21 cellular contexts compared by ENCODE assay signal in genomic region chr20:64030371-64031134, GRCh38. TPM values are rescaled to one million over a fixed set of nuclear protein-coding genes. Genes with fewer than 3 reads are reported as not detected.
DNase-seq lines count a peak whose midpoint lies in the region; ATAC-seq and TF ChIP-seq lines count a peak whose summit lies in the region.
"Had no signal": no experiment of that assay in that cellular context is flagged by ENCODE, and none has a peak within 500 bp of the region (broad histone marks: within the 10 kb centered on the region; RNA-seq: fewer than 3 reads in every experiment).

No MANE protein-coding gene starts in this region.

- H3K4me3 ChIP-seq in RWPE2 (ENCODE audit: severe bottlenecking), result no peak overlapping the region
- H3K4me3 ChIP-seq in transverse colon, result no peak overlapping the region
- H3K4me3 ChIP-seq: GM23248 had no signal

- H3K4me1 ChIP-seq in RWPE2 (ENCODE audit: insufficient read depth, poor library complexity, severe bottlenecking), result no peaks in the 10 kb centered on the region
- H3K4me1 ChIP-seq in transverse colon, result peaks cover 0 to 11% (median 4%) of the 10 kb centered on the region in 4 donors

- H3K4me1 Mint-ChIP-seq in activated naive CD4-positive, alpha-beta T cell treated with anti-CD3 and anti-CD28 coated beads, Interleukin-2, amount 50 U/mL, for 24 hours, result peaks cover 21% of the 10 kb centered on the region
- H3K4me1 Mint-ChIP-seq in endothelial cell (ENCODE audit: unreplicated experiment), result peaks cover 10% of the 10 kb centered on the region

- no peak overlapping the region for H3K27ac ChIP-seq in RWPE2 (ENCODE audit: poor library complexity, severe bottlenecking)
- no peak overlapping the region for H3K27ac ChIP-seq in transverse colon
- H3K27ac ChIP-seq: GM23248 had no signal

- DNase-seq in activated naive CD4-positive, alpha-beta T cell treated with anti-CD3 and anti-CD28 coated beads, Interleukin-2, amount 50 U/mL, for 72 hours (ENCODE audit: low spot score in 2 of 2), result no peak
- DNase-seq in RWPE2 (ENCODE audit: low spot score) (peak; percentile 77), endothelial cell (ENCODE audit: low spot score) (no peak), transverse colon (peak; percentile 49)
- DNase-seq: Calu3; CD4-positive, CD25-positive, alpha-beta regulatory T cell; DND-41; GDM1; GM23248; KBM-7; NCI-H1048; NCI-H2107; NCI-H226; NCI-H526 had no signal

- TF ChIP-seq EP300 in transverse colon (IDR thresholded peaks at IDR 0.05; ENCODE audit: low read depth), result no peak

- no peaks in the 10 kb centered on the region for H3K27me3 ChIP-seq in RWPE2 (ENCODE audit: insufficient read depth, poor library complexity, severe bottlenecking)
- peaks cover 2% of the 10 kb centered on the region for H3K27me3 ChIP-seq in transverse colon

- 40 to 58% methylated on average over 4 to 20 of the region's 20 CpGs for WGBS in transverse colon (ENCODE audit: low coverage in 1 of 2), 2 donors

- H3K36me3 Mint-ChIP-seq in activated naive CD4-positive, alpha-beta T cell treated with anti-CD3 and anti-CD28 coated beads, Interleukin-2, amount 50 U/mL, for 24 hours, result peaks cover 5% of the 10 kb centered on the region
- peaks cover 3 to 5% of the 10 kb centered on the region in 2 donors for H3K36me3 Mint-ChIP-seq in activated naive CD4-positive, alpha-beta T cell treated with anti-CD3 and anti-CD28 coated beads, Interleukin-2, amount 50 U/mL, for 72 hours
- peaks cover 33% of the 10 kb centered on the region for H3K36me3 Mint-ChIP-seq in endothelial cell (ENCODE audit: low read depth, unreplicated experiment)

- H3K4me3 Mint-ChIP-seq in activated naive CD4-positive, alpha-beta T cell treated with anti-CD3 and anti-CD28 coated beads, Interleukin-2, amount 50 U/mL, for 24 hours, result no peak overlapping the region
- H3K4me3 Mint-ChIP-seq in endothelial cell (ENCODE audit: unreplicated experiment), result peak overlapping the region; percentile 32
- H3K4me3 Mint-ChIP-seq: CD4-positive, CD25-positive, alpha-beta regulatory T cell had no signal

- no peak for TF ChIP-seq POLR2A in transverse colon (IDR thresholded peaks at IDR 0.05)

- peaks cover 62% of the 10 kb centered on the region for H3K36me3 ChIP-seq in RWPE2 (ENCODE audit: low read depth)
- peaks cover 0 to 64% (median 26%) of the 10 kb centered on the region in 4 donors for H3K36me3 ChIP-seq in transverse colon

- no peaks in the 10 kb centered on the region for H3K9me3 Mint-ChIP-seq in activated naive CD4-positive, alpha-beta T cell treated with anti-CD3 and anti-CD28 coated beads, Interleukin-2, amount 50 U/mL, for 24 hours
- no peaks in the 10 kb centered on the region for H3K9me3 Mint-ChIP-seq in activated naive CD4-positive, alpha-beta T cell treated with anti-CD3 and anti-CD28 coated beads, Interleukin-2, amount 50 U/mL, for 72 hours
- H3K9me3 Mint-ChIP-seq in endothelial cell (ENCODE audit: unreplicated experiment), result no peaks in the 10 kb centered on the region
- H3K9me3 Mint-ChIP-seq: CD4-positive, CD25-positive, alpha-beta regulatory T cell had no signal

- in situ Hi-C loops in transverse colon (cut with MboI; ENCODE audit: low pct_ligation_motif_present in 1 of 4, low pct_unique_long_range_greater_than_20kb in 1 of 4, low sequenced_read_pairs in 3 of 4), result no loop called here

- TF ChIP-seq CTCF in RWPE2 (IDR thresholded peaks at IDR 0.05; ENCODE audit: poor library complexity, severe bottlenecking), result no peak
- no peak for TF ChIP-seq CTCF in endothelial cell (IDR thresholded peaks at IDR 0.05; ENCODE audit: unreplicated experiment)
- no peak for TF ChIP-seq CTCF in transverse colon (IDR thresholded peaks at IDR 0.05)

- intact Hi-C loops in transverse colon (cut with DNase I; ENCODE audit: low total_unique reads), result no loop called here

- H3K27ac Mint-ChIP-seq in activated naive CD4-positive, alpha-beta T cell treated with anti-CD3 and anti-CD28 coated beads, Interleukin-2, amount 50 U/mL, for 24 hours, result peak overlapping the region; percentile 59
- no peak overlapping the region for H3K27ac Mint-ChIP-seq in activated naive CD4-positive, alpha-beta T cell treated with anti-CD3 and anti-CD28 coated beads, Interleukin-2, amount 50 U/mL, for 72 hours
- H3K27ac Mint-ChIP-seq in endothelial cell (ENCODE audit: unreplicated experiment), result peak overlapping the region; percentile 54
- H3K27ac Mint-ChIP-seq: CD4-positive, CD25-positive, alpha-beta regulatory T cell had no signal

- no peaks in the 10 kb centered on the region for H3K27me3 Mint-ChIP-seq in activated naive CD4-positive, alpha-beta T cell treated with anti-CD3 and anti-CD28 coated beads, Interleukin-2, amount 50 U/mL, for 24 hours
- H3K27me3 Mint-ChIP-seq in endothelial cell (ENCODE audit: unreplicated experiment), result peaks cover 19% of the 10 kb centered on the region
- H3K27me3 Mint-ChIP-seq: CD4-positive, CD25-positive, alpha-beta regulatory T cell had no signal

- ATAC-seq in activated naive CD4-positive, alpha-beta T cell treated with anti-CD3 and anti-CD28 coated beads, Interleukin-2, amount 50 U/mL, for 72 hours, result no peak
- ATAC-seq in RWPE2 (ENCODE audit: low read depth), result no peak
- no peak for ATAC-seq in GM21390 (IDR thresholded peaks at IDR 0.05; ENCODE audit: unreplicated experiment)
- ATAC-seq in GM21515 (IDR thresholded peaks at IDR 0.05; ENCODE audit: unreplicated experiment), result no peak
- ATAC-seq: HCT116 had no signal

- H3K9me3 ChIP-seq in RWPE2 (ENCODE audit: severe bottlenecking), result no peaks in the 10 kb centered on the region
- no peaks in the 10 kb centered on the region for H3K9me3 ChIP-seq in transverse colon

RNA-seq across cellular contexts. Expression of gene C20orf204, which starts 5.4 kb away (rescaled TPM):
- 10 to 100 TPM; 14.2 to 18.8 TPM for total RNA-seq in activated naive CD4-positive, alpha-beta T cell treated with anti-CD3 and anti-CD28 coated beads, Interleukin-2, amount 50 U/mL, for 72 hours
- total RNA-seq in endothelial cell (ENCODE audit: unreplicated experiment) (14.2 TPM), transverse colon (10 to 100 TPM in 1 of 4 donors, 1 to 10 TPM in 1, under 1 TPM in 1, not detected in 1; 0.68 to 34.8 (median 1.4) TPM)

RNA-seq across cellular contexts. Expression of gene SOX18, which starts 18.9 kb away (rescaled TPM):
- 1 to 10 TPM in 1 of 2 donors, under 1 TPM in 1; 0.39 to 1.4 TPM for total RNA-seq in activated naive CD4-positive, alpha-beta T cell treated with anti-CD3 and anti-CD28 coated beads, Interleukin-2, amount 50 U/mL, for 72 hours
- total RNA-seq in endothelial cell (ENCODE audit: unreplicated experiment) (149 TPM), transverse colon (10 to 100 TPM in 1 of 4 donors, 1 to 10 TPM in 3; 1.8 to 14.2 (median 6.5) TPM)
- total RNA-seq: Calu3; CD4-positive, CD25-positive, alpha-beta regulatory T cell; GM23248; HT-29; M059J; OCI-LY7 had no signal

RNA-seq across cellular contexts. Expression of gene TCEA2, which starts 32.4 kb away (rescaled TPM):
- total RNA-seq in activated naive CD4-positive, alpha-beta T cell treated with anti-CD3 and anti-CD28 coated beads, Interleukin-2, amount 50 U/mL, for 72 hours, result 10 to 100 TPM; 21.9 to 79.3 TPM
- total RNA-seq in endothelial cell (ENCODE audit: unreplicated experiment) (123 TPM), transverse colon (10 to 100 TPM in 3 of 4 donors, 1 to 10 TPM in 1; 5.6 to 94.3 (median 14.8) TPM)

RNA-seq across cellular contexts. Expression of gene RGS19, which starts 48.8 kb away (rescaled TPM):
- total RNA-seq in activated naive CD4-positive, alpha-beta T cell treated with anti-CD3 and anti-CD28 coated beads, Interleukin-2, amount 50 U/mL, for 72 hours, result 10 to 100 TPM; 21.5 to 47.8 TPM
- 26.2 TPM for total RNA-seq in endothelial cell (ENCODE audit: unreplicated experiment)
- total RNA-seq in transverse colon, result 10 to 100 TPM in 2 of 4 donors, 1 to 10 TPM in 1, not detected in 1; 5.5 to 37.4 (median 10.8) TPM

RNA-seq across cellular contexts. Expression of gene OPRL1, which starts 49.3 kb away (rescaled TPM):
- total RNA-seq in activated naive CD4-positive, alpha-beta T cell treated with anti-CD3 and anti-CD28 coated beads, Interleukin-2, amount 50 U/mL, for 72 hours, result 1 to 10 TPM in 1 of 2 donors, under 1 TPM in 1; 0.32 to 1.2 TPM
- total RNA-seq in endothelial cell (ENCODE audit: unreplicated experiment) (10.2 TPM), transverse colon (under 1 TPM in 2 of 4 donors, not detected in 2; 0.14 to 0.32 TPM)

Comparison
In these comparisons a context has a peak if more than half of its experiments do, and no peak if none do; other contexts are left out.
1. H3K27ac Mint-ChIP-seq: peak in activated naive CD4-positive, alpha-beta T cell treated with anti-CD3 and anti-CD28 coated beads, Interleukin-2, amount 50 U/mL, for 24 hours (single experiment) and endothelial cell (single experiment); none in activated naive CD4-positive, alpha-beta T cell treated with anti-CD3 and anti-CD28 coated beads, Interleukin-2, amount 50 U/mL, for 72 hours (0 of 2).
2. DNase-seq: peak in RWPE2 (single experiment) and transverse colon (single experiment); none in activated naive CD4-positive, alpha-beta T cell treated with anti-CD3 and anti-CD28 coated beads, Interleukin-2, amount 50 U/mL, for 72 hours (0 of 2) and endothelial cell (single experiment).